In the genomic region with DNA sequence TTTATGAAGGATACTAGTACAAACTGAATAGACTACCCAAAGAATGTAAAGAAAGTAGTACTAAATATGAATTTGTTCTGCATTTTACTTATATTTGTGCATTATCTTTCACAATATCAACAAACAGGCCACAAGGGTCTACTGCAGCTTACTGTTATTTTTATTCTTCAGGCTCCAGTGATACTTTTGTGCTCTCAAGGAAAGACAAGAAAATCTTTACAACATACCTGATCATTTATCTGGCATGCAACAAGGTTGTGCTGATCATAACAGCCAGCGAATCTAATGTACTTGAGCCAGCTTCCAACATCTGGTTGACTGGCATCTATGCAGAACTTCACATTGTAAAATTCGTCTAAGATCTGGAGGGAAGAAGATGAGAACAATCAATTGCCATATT, we compare ENCODE assay signal across 28 cellular contexts.
A peak's percentile ranks its signal among the peaks of the same experiment; 100 is the strongest.
DNase-seq lines count a peak whose midpoint lies in the region; ATAC-seq and TF ChIP-seq lines count a peak whose summit lies in the region.
"Had no signal": no experiment of that assay in that cellular context is flagged by ENCODE, and none has a peak within 500 bp of the region (broad histone marks: within the 10 kb centered on the region; RNA-seq: fewer than 3 reads in every experiment).

No MANE protein-coding gene starts in this region.

- H4K20me1 ChIP-seq in H9 (ENCODE audit: control insufficient read depth, insufficient read depth, insufficient read length) = no peaks in the 10 kb centered on the region

- TF ChIP-seq CTCF in heart left ventricle (IDR thresholded peaks at IDR 0.05) (no peak), endothelial cell (IDR thresholded peaks at IDR 0.05; ENCODE audit: unreplicated experiment) (no peak), upper lobe of right lung (IDR thresholded peaks at IDR 0.05) (no peak), H9 (conservative IDR thresholded peaks at IDR 0.05) (no peak), GM10248 (IDR thresholded peaks at IDR 0.05; ENCODE audit: control extremely low read depth, extremely low read depth, low read depth, missing control alignments) (no peak)

- H3K4me3 ChIP-seq in heart left ventricle (peak overlapping the region in 11 of 12 donors; percentile 1 to 72 (median 60)), mucosa of stomach (ENCODE audit: low read length) (peak overlapping the region; percentile 20), upper lobe of right lung (peak overlapping the region; percentile 67)
- H3K4me3 ChIP-seq: cardiac muscle cell, GM12878, skin epidermis, suprapubic skin had no signal

- H3K18ac ChIP-seq in H9 (ENCODE audit: insufficient read length, low read depth, low read length) = no peak overlapping the region

- H3K9me3 Mint-ChIP-seq in endothelial cell (ENCODE audit: unreplicated experiment) = no peaks in the 10 kb centered on the region
- H3K9me3 Mint-ChIP-seq in H9 = no peaks in the 10 kb centered on the region; a peak in 2 of 5 replicates
- H3K9me3 Mint-ChIP-seq: activated B cell treated with CpG ODN at 0.5 μM for 24 hours; activated CD4-positive, alpha-beta memory T cell treated with anti-CD3 and anti-CD28 coated beads, Interleukin-2, amount 10 ng/mL, durations not matched to agents 7 days and 5 days had no signal

- no peak overlapping the region for H2BK5ac ChIP-seq in H9 (ENCODE audit: insufficient read length, low read length)

- H3K4ac ChIP-seq in H9 (ENCODE audit: low read depth, low read length) = no peak overlapping the region

- peaks cover 16% of the 10 kb centered on the region for H3K23me2 ChIP-seq in H9 (ENCODE audit: insufficient read length, low read depth, low read length, poor library complexity, severe bottlenecking)

- no peak overlapping the region for H2AFZ ChIP-seq in H9 (ENCODE audit: low read length)

- no peak overlapping the region for H3T11ph ChIP-seq in H9 (ENCODE audit: low read length)

- H3K9me3 ChIP-seq in heart left ventricle (no peaks in the 10 kb centered on the region), mucosa of stomach (ENCODE audit: control insufficient read depth, low read length) (no peaks in the 10 kb centered on the region), upper lobe of right lung (no peaks in the 10 kb centered on the region), H9 (ENCODE audit: control insufficient read depth, low read depth, low read length) (no peaks in the 10 kb centered on the region)
- H3K9me3 ChIP-seq: suprapubic skin had no signal

- no peak overlapping the region for H2BK120ac ChIP-seq in H9 (ENCODE audit: low read depth, low read length, poor library complexity, severe bottlenecking)

- POLR2A ChIA-PET in GM10248 (lab: Yijun Ruan, JAX) = no interaction called here

- intact Hi-C loops in heart left ventricle (cut with DNase I) = loop anchor here in 2 of 10 donors (10.0 kb wide), 2 partner anchors 151 to 621 kb away; partner anchors contain the start of genes ACTRT3 (in 1 of the 2) and TERC (in 1 of the 2)
- intact Hi-C loops in Right ventricle myocardium inferior (cut with DNase I) = loop anchor here (10.0 kb wide), 1 partner anchor 621 kb away; the partner anchor contains the start of genes ACTRT3 and TERC
- intact Hi-C loops in upper lobe of right lung (cut with DNase I) = no loop called here

- no peak overlapping the region for H4K5ac ChIP-seq in H9 (ENCODE audit: insufficient read length, low read depth, low read length)

- no peak overlapping the region for H3K23ac ChIP-seq in H9 (ENCODE audit: insufficient read length, low read depth, low read length)

- ATAC-seq in heart left ventricle (no peak), Right ventricle myocardium inferior (no peak), upper lobe of right lung (no peak)
- ATAC-seq: GM12878; naive thymus-derived CD8-positive, alpha-beta T cell had no signal

- H3K14ac ChIP-seq in H9 (ENCODE audit: insufficient read depth, low read length) = no peak overlapping the region

- H3K27ac Mint-ChIP-seq in endothelial cell (ENCODE audit: unreplicated experiment) (no peak overlapping the region), H9 (no peak overlapping the region)
- H3K27ac Mint-ChIP-seq: activated B cell treated with CpG ODN at 0.5 μM for 24 hours; activated CD4-positive, alpha-beta memory T cell treated with anti-CD3 and anti-CD28 coated beads, Interleukin-2, amount 10 ng/mL, durations not matched to agents 7 days and 5 days; B cell; naive thymus-derived CD8-positive, alpha-beta T cell had no signal

- H3K4me3 Mint-ChIP-seq in endothelial cell (ENCODE audit: unreplicated experiment) = peak overlapping the region; percentile 98
- no peak overlapping the region for H3K4me3 Mint-ChIP-seq in H9
- H3K4me3 Mint-ChIP-seq: activated B cell treated with CpG ODN at 0.5 μM for 24 hours; activated CD4-positive, alpha-beta memory T cell treated with anti-CD3 and anti-CD28 coated beads, Interleukin-2, amount 10 ng/mL, durations not matched to agents 7 days and 5 days; B cell; naive thymus-derived CD8-positive, alpha-beta T cell had no signal

- H3K27ac ChIP-seq in heart left ventricle (peak overlapping the region in 11 of 12 donors; percentile 17 to 92 (median 73)), upper lobe of right lung (peak overlapping the region; percentile 62), H9 (ENCODE audit: insufficient read length, low read depth, low read length) (no peak overlapping the region)
- H3K27ac ChIP-seq: cardiac muscle cell, epithelial cell of prostate, suprapubic skin had no signal

- no peak overlapping the region for H2BK20ac ChIP-seq in H9 (ENCODE audit: low read depth, low read length, poor library complexity, severe bottlenecking)

- peaks cover 0 to 24% (median 1%) of the 10 kb centered on the region in 12 donors for H3K4me1 ChIP-seq in heart left ventricle
- peaks cover 9% of the 10 kb centered on the region for H3K4me1 ChIP-seq in mucosa of stomach (ENCODE audit: control insufficient read depth, insufficient read depth, low read length)
- peaks cover 4% of the 10 kb centered on the region for H3K4me1 ChIP-seq in upper lobe of right lung
- no peaks in the 10 kb centered on the region for H3K4me1 ChIP-seq in H9 (ENCODE audit: insufficient read depth, low read length)

- no peaks in the 10 kb centered on the region for H3K79me1 ChIP-seq in H9 (ENCODE audit: insufficient read depth, low read depth, low read length, poor library complexity, severe bottlenecking)

- no peak overlapping the region for H2AK5ac ChIP-seq in H9 (ENCODE audit: insufficient read length, low read length)

- WGBS in heart left ventricle, 4 donors = 41 to 64% (median 49%) methylated on average over 2 of the region's 2 CpGs
- WGBS in H9 (ENCODE audit: extremely low coverage, insufficient read length, low lambda C conversion rate) = no CpG with 5 or more reads among the region's 2 CpGs

- TF ChIP-seq POLR2A in heart left ventricle (IDR thresholded peaks at IDR 0.05) = no peak

- no peaks in the 10 kb centered on the region for H3K79me2 ChIP-seq in H9 (ENCODE audit: insufficient read depth, low read length)

- peaks cover 5% of the 10 kb centered on the region for H3K27me3 Mint-ChIP-seq in endothelial cell (ENCODE audit: unreplicated experiment)
- H3K27me3 Mint-ChIP-seq in H9 (ENCODE audit: low read depth) = peaks cover 62% of the 10 kb centered on the region

- no peak overlapping the region for H2BK15ac ChIP-seq in H9 (ENCODE audit: low read depth, low read length)

- H4K91ac ChIP-seq in H9 (ENCODE audit: insufficient read length, low read depth, low read length) = no peak overlapping the region

- H4K8ac ChIP-seq in H9 (replicated peaks; ENCODE audit: insufficient read length, low read depth, low read length) = no peak overlapping the region

- H3K4me2 ChIP-seq in H9 (ENCODE audit: insufficient read depth, insufficient read length, low read length) = no peak overlapping the region

- H3K9ac ChIP-seq in mucosa of stomach (ENCODE audit: low read length) (peak overlapping the region; percentile 98), H9 (ENCODE audit: extremely low read depth, insufficient read length, low read length) (no peak overlapping the region)

- no peak overlapping the region for H2BK12ac ChIP-seq in H9 (ENCODE audit: insufficient read length, low read depth, low read length)

- H3K36me3 ChIP-seq in heart left ventricle (peaks cover 0 to 3% (median 0%) of the 10 kb centered on the region in 9 donors), mucosa of stomach (ENCODE audit: control insufficient read depth, insufficient read depth, low read length) (no peaks in the 10 kb centered on the region), upper lobe of right lung (no peaks in the 10 kb centered on the region)
- H3K36me3 ChIP-seq: cardiac muscle cell, suprapubic skin had no signal

- H3K4me1 Mint-ChIP-seq in endothelial cell (ENCODE audit: unreplicated experiment) (peaks cover 23% of the 10 kb centered on the region), H9 (peaks cover 15 to 30% of the 10 kb centered on the region in 2 experiments)

- no peak overlapping the region for H3K56ac ChIP-seq in H9 (ENCODE audit: insufficient read length, low read depth, low read length)

- DNase-seq in heart left ventricle = no peak
- no peak for DNase-seq in Right ventricle myocardium inferior (ENCODE audit: missing footprints)
- DNase-seq in endothelial cell (ENCODE audit: low spot score) = no peak
- no peak for DNase-seq in upper lobe of right lung
- DNase-seq in H9 = no peak
- DNase-seq in ureter (ENCODE audit: low spot score) = no peak
- DNase-seq in GM10248 (ENCODE audit: extremely low spot score) = no peak
- DNase-seq: activated B cell treated with CpG ODN at 0.5 μM for 24 hours; activated CD4-positive, alpha-beta memory T cell treated with anti-CD3 and anti-CD28 coated beads, Interleukin-2, amount 10 ng/mL, durations not matched to agents 7 days and 5 days; activated gamma-delta T cell treated with Interleukin-2 at 50 U/mL for 16 hours; dermis blood vessel endothelial cell; DMS79; islet precursor cell; Karpas-422; mesendoderm; naive thymus-derived CD8-positive, alpha-beta T cell; NCI-H1694; NCI-H526 treated with DMSO at 0.1 percent for 48 hours; RPMI8226; stimulated activated CD4-positive, alpha-beta T cell treated with anti-CD3 and anti-CD28 coated beads, Interleukin-1b, Interleukin-23, amount 100 ng/mL, for 48 hours; T-helper 9 cell had no signal

- H3K36me3 Mint-ChIP-seq in endothelial cell (ENCODE audit: low read depth, unreplicated experiment) (peaks cover 24% of the 10 kb centered on the region), H9 (ENCODE audit: insufficient read depth in 1 of 3, low read depth in 3 of 3) (no peaks in the 10 kb centered on the region)

- H3K27me3 ChIP-seq in heart left ventricle (peaks cover 0 to 49% (median 36%) of the 10 kb centered on the region in 9 donors), mucosa of stomach (ENCODE audit: control insufficient read depth, insufficient read depth, low read length) (peaks cover 11% of the 10 kb centered on the region), upper lobe of right lung (peaks cover 26% of the 10 kb centered on the region), H9 (ENCODE audit: insufficient read depth, low read length) (peaks cover 18% of the 10 kb centered on the region)

- CTCF ChIA-PET in GM10248 (lab: Yijun Ruan, JAX) = interaction anchor here (1.2 kb wide), 1 partner anchor 11 kb away, joined by 4 read pairs; no protein-coding TSS in a partner anchor
